ENCODE assay signal across 18 cellular contexts in genomic region chr1:47944561-47944960, GRCh38. TPM values are rescaled to one million over a fixed set of nuclear protein-coding genes. Genes with fewer than 3 reads are reported as not detected.
DNase-seq lines count a peak whose midpoint lies in the region; ATAC-seq and TF ChIP-seq lines count a peak whose summit lies in the region.
"Had no signal": no experiment of that assay in that cellular context is flagged by ENCODE, and none has a peak within 500 bp of the region (broad histone marks: within the 10 kb centered on the region; RNA-seq: fewer than 3 reads in every experiment).

No MANE protein-coding gene starts in this region.

- ATAC-seq in sciatic nerve, result peak; percentile 55

- H3K4me3 ChIP-seq in right atrium auricular region, result no peak overlapping the region

- no peaks in the 10 kb centered on the region for H3K36me3 ChIP-seq in right atrium auricular region

- intact Hi-C loops in sciatic nerve (cut with DNase I), result no loop called here

- no peaks in the 10 kb centered on the region for H3K27me3 ChIP-seq in right atrium auricular region

- TF ChIP-seq CTCF in VCaP (conservative IDR thresholded peaks at IDR 0.05) (no peak), right atrium auricular region (IDR thresholded peaks at IDR 0.05) (no peak)

- H3K27ac ChIP-seq in VCaP (peak overlapping the region; percentile 24), right atrium auricular region (peak overlapping the region; percentile 35 to 45)

- in situ Hi-C loops in G401 (cut with HindIII; ENCODE audit: low sequenced_read_pairs), result no loop called here
- in situ Hi-C loops in ACHN (cut with HindIII; ENCODE audit: low pct_ligation_motif_present, low pct_unique_long_range_greater_than_20kb, low sequenced_read_pairs), result no loop called here

- no peaks in the 10 kb centered on the region for H3K9me3 ChIP-seq in right atrium auricular region

- DNase-seq in G401 (ENCODE audit: low spot score) (peak; percentile 21), right atrium auricular region (ENCODE audit: low spot score) (no peak), sciatic nerve (ENCODE audit: low spot score) (no peak), HuH-7 (ENCODE audit: low spot score) (no peak), ACHN (no peak), NCI-H345 treated with DMSO at 0.1 percent for 48 hours (lab: John Stamatoyannopoulos, UW; ENCODE audit: unreplicated experiment) (no peak)
- DNase-seq: DND-41; H7; IMR-90; NCI-H1417 treated with DMSO at 0.1 percent for 48 hours; NCI-H2029; NCI-H2171; NCI-H446 treated with DMSO at 0.1 percent for 48 hours; NCI-H69; NK-92 treated with Interleukin-12 subunit alpha and Interleukin-12 subunit beta, amount 100 ng/mL, for 24 hours had no signal

- peaks cover 0 to 45% of the 10 kb centered on the region in 2 donors for H3K4me1 ChIP-seq in right atrium auricular region

RNA-seq across cellular contexts. Expression of gene TRABD2B, which starts 52.6 kb away (rescaled TPM):
- total RNA-seq in G401 (2014; rRNA removed; shearing (Covaris generic)), result not detected in 2 replicates
- 1 to 10 TPM; 3.1 to 8.1 TPM for total RNA-seq in right atrium auricular region
- 5.0 TPM for total RNA-seq in sciatic nerve
- total RNA-seq: IMR-90, M059J, RPMI7951 had no signal
